ENCODE assay signal across 8 cellular contexts in the genomic region with DNA sequence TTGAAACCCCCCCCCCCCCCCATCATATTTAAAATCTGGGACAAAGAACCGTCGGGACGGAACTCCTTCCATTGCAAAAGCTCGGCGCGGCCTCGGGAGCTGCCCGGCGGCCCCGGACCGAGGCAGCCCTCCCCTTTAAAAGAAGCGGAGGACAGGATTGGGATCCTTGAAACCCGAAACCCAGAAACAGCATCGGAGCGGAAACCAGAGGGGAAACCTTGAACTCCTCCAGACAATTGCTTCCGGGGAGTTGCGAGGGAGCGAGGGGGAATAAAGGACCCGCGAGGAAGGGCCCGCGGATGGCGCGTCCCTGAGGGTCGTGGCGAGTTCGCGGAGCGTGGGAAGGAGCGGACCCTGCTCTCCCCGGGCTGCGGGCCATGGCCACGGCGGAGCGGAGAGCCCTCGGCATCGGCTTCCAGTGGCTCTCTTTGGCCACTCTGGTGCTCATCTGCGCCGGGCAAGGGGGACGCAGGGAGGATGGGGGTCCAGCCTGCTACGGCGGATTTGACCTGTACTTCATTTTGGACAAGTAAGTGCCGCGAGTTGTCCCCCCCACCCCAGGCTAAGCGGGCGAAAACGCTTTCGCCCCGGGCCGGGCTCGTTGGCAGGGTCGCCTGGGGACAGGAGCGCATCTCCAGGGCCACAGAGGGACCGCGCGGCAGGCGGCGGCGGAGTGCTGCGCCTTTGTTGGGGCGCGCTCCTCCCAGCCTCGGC. TPM values are rescaled to one million over a fixed set of nuclear protein-coding genes. Genes with fewer than 3 reads are reported as not detected.
DNase-seq lines count a peak whose midpoint lies in the region; ATAC-seq and TF ChIP-seq lines count a peak whose summit lies in the region.

Gene ANTXR1, plus strand, starts transcription at position 57 of the 714 bp plus-strand sequence. Its CDS starts 321 bp downstream, at position 378.

- H3K36me3 Mint-ChIP-seq in activated naive CD4-positive, alpha-beta T cell treated with anti-CD3 and anti-CD28 coated beads, Interleukin-2, amount 50 U/mL, for 72 hours: peaks cover 6 to 7% of the 10 kb centered on the region in 2 donors
- no peaks in the 10 kb centered on the region for H3K36me3 Mint-ChIP-seq in glutamatergic neuron (ENCODE audit: unreplicated experiment)

- WGBS in neuronal stem cell (ENCODE audit: extremely low coverage in 2 of 2, insufficient read length in 2 of 2, insufficient replicate concordance in 1 of 2), 2 donors: no CpG with 5 or more reads among the region's 63 CpGs

- H3K4me3 Mint-ChIP-seq in glutamatergic neuron (ENCODE audit: unreplicated experiment): peak within 1 kb of the TSS; percentile 87

- H3K14ac ChIP-seq in neuronal stem cell (ENCODE audit: low read length): peak within 1 kb of the TSS; percentile 64

- peak within 1 kb of the TSS in 1 of 2 donors; percentile 21 for H3K27ac Mint-ChIP-seq in activated naive CD4-positive, alpha-beta T cell treated with anti-CD3 and anti-CD28 coated beads, Interleukin-2, amount 50 U/mL, for 72 hours
- H3K27ac Mint-ChIP-seq in glutamatergic neuron (ENCODE audit: unreplicated experiment): peak within 1 kb of the TSS; percentile 91

- no peak within 1 kb of the TSS for H4K8ac ChIP-seq in neuronal stem cell (ENCODE audit: low read depth, low read length)

- H3K18ac ChIP-seq in neuronal stem cell (ENCODE audit: low read length): peak within 1 kb of the TSS; percentile 91

- no peaks in the 10 kb centered on the region for H3K9me3 Mint-ChIP-seq in activated naive CD4-positive, alpha-beta T cell treated with anti-CD3 and anti-CD28 coated beads, Interleukin-2, amount 50 U/mL, for 72 hours
- peaks cover 11% of the 10 kb centered on the region for H3K9me3 Mint-ChIP-seq in glutamatergic neuron (ENCODE audit: unreplicated experiment)

- peak within 1 kb of the TSS; percentile 96 for H2AFZ ChIP-seq in neuronal stem cell (ENCODE audit: low read length)

- H3K36me3 ChIP-seq in neuronal stem cell (replicated peaks in 1 of 2; ENCODE audit: control insufficient read depth in 2 of 2, insufficient read depth in 2 of 2, low read length in 2 of 2): peaks cover 0 to 15% of the 10 kb centered on the region in 2 donors

- TF ChIP-seq CTCF in glutamatergic neuron (IDR thresholded peaks at IDR 0.05; ENCODE audit: partially characterized antibody, unreplicated experiment): peak; percentile 54

- no peak within 1 kb of the TSS for H3K4ac ChIP-seq in neuronal stem cell (ENCODE audit: low read length)

- H3K4me3 ChIP-seq in neuronal stem cell (ENCODE audit: low read length in 2 of 2): peak within 1 kb of the TSS; percentile 83 to 96

- peaks cover 7% of the 10 kb centered on the region for H3K4me1 Mint-ChIP-seq in glutamatergic neuron (ENCODE audit: low read depth, unreplicated experiment)

- no peak within 1 kb of the TSS for H2BK120ac ChIP-seq in neuronal stem cell (ENCODE audit: low read depth, low read length)

- peak within 1 kb of the TSS; percentile 78 for H3K9ac ChIP-seq in neuronal stem cell (ENCODE audit: low read depth, low read length, poor library complexity)

- peaks cover 2% of the 10 kb centered on the region for H3K27me3 Mint-ChIP-seq in glutamatergic neuron (ENCODE audit: unreplicated experiment)

- ATAC-seq in activated naive CD4-positive, alpha-beta T cell treated with anti-CD3 and anti-CD28 coated beads, Interleukin-2, amount 50 U/mL, for 72 hours: peak; percentile 35 to 79
- no peak for ATAC-seq in HG03175 (IDR thresholded peaks at IDR 0.05; ENCODE audit: unreplicated experiment)

- H3K27me3 ChIP-seq in neuronal stem cell (ENCODE audit: control insufficient read depth in 3 of 3, insufficient read depth in 3 of 3, low read depth in 1 of 3, low read length in 3 of 3): peaks cover 0 to 19% (median 6%) of the 10 kb centered on the region in 3 experiments

- no peak within 1 kb of the TSS for H2BK12ac ChIP-seq in neuronal stem cell (ENCODE audit: low read length)

- H2BK15ac ChIP-seq in neuronal stem cell (ENCODE audit: low read length): peak within 1 kb of the TSS; percentile 62

- H3K4me2 ChIP-seq in neuronal stem cell (ENCODE audit: insufficient read depth, low read length, poor library complexity, severe bottlenecking): peak within 1 kb of the TSS; percentile 81

- H3K79me1 ChIP-seq in neuronal stem cell (ENCODE audit: low read depth, low read length): no peaks in the 10 kb centered on the region

- peak; percentile 39 for DNase-seq in stimulated activated CD4-positive, alpha-beta T cell treated with anti-CD3 and anti-CD28 coated beads, Interleukin-15, amount 100 ng/mL, for 24 hours
- DNase-seq in stimulated activated CD4-positive, alpha-beta T cell treated with anti-CD3 and anti-CD28 coated beads, Interleukin-1b, Interleukin-23, amount 100 ng/mL, for 48 hours: no peak
- peak; percentile 72 for DNase-seq in NCI-H226
- peak in 1 of 2 donors; percentile 26 for DNase-seq in activated naive CD4-positive, alpha-beta T cell treated with anti-CD3 and anti-CD28 coated beads, Interleukin-2, amount 50 U/mL, for 72 hours (ENCODE audit: low spot score in 2 of 2)
- DNase-seq in glutamatergic neuron: peak; percentile 71
- DNase-seq in neuronal stem cell (ENCODE audit: low spot score): peak; percentile 70
- no peak for DNase-seq in activated gamma-delta T cell (lab: John Stamatoyannopoulos, UW)

- peak within 1 kb of the TSS; percentile 12 for H3K23ac ChIP-seq in neuronal stem cell (ENCODE audit: low read depth, low read length, poor library complexity)

- no peak within 1 kb of the TSS for H2BK5ac ChIP-seq in neuronal stem cell (ENCODE audit: low read length)

- H2AK5ac ChIP-seq in neuronal stem cell (ENCODE audit: low read depth, low read length): no peak within 1 kb of the TSS

- no peak within 1 kb of the TSS for H4K91ac ChIP-seq in neuronal stem cell (ENCODE audit: low read depth, low read length, poor library complexity)

- no peak within 1 kb of the TSS for H3K27ac ChIP-seq in neuronal stem cell (replicated peaks; ENCODE audit: low read length)

- H3K9me3 ChIP-seq in neuronal stem cell (replicated peaks in 1 of 2; ENCODE audit: control insufficient read depth in 2 of 2, insufficient read depth in 1 of 2, low read depth in 1 of 2, low read length in 2 of 2): no peaks in the 10 kb centered on the region

- peaks cover 4 to 5% of the 10 kb centered on the region in 2 donors for H3K4me1 ChIP-seq in neuronal stem cell (ENCODE audit: control insufficient read depth in 2 of 2, insufficient read depth in 1 of 2, low read depth in 1 of 2, low read length in 2 of 2)

RNA-seq across cellular contexts. Expression of gene ANTXR1, which starts in this region (rescaled TPM):
- total RNA-seq in activated naive CD4-positive, alpha-beta T cell treated with anti-CD3 and anti-CD28 coated beads, Interleukin-2, amount 50 U/mL, for 72 hours: not detected
- 26.7 TPM for total RNA-seq in glutamatergic neuron (ENCODE audit: unreplicated experiment)
- 11.7 TPM for polyA plus RNA-seq in neuronal stem cell (2013, experiment 1 of 2)
- polyA plus RNA-seq in neuronal stem cell (2013, experiment 2 of 2): 12.2 TPM

Comparison
In these comparisons a context has a peak if more than half of its experiments do, and no peak if none do; other contexts are left out.
1. RNA of gene ANTXR1 (total RNA-seq): 26.7 TPM in glutamatergic neuron (single experiment); not detected in activated naive CD4-positive, alpha-beta T cell treated with anti-CD3 and anti-CD28 coated beads, Interleukin-2, amount 50 U/mL, for 72 hours; every median in the first group is over 10 times any median in the second.
2. DNase-seq: peak in stimulated activated CD4-positive, alpha-beta T cell treated with anti-CD3 and anti-CD28 coated beads, Interleukin-15, amount 100 ng/mL, for 24 hours (single experiment), NCI-H226 (single experiment), glutamatergic neuron (single experiment) and neuronal stem cell (single experiment); none in stimulated activated CD4-positive, alpha-beta T cell treated with anti-CD3 and anti-CD28 coated beads, Interleukin-1b, Interleukin-23, amount 100 ng/mL, for 48 hours (single experiment) and activated gamma-delta T cell (single experiment).
3. Peak in ATAC-seq in activated naive CD4-positive, alpha-beta T cell treated with anti-CD3 and anti-CD28 coated beads, Interleukin-2, amount 50 U/mL, for 72 hours; RNA of the gene not detected or under 1 TPM.